ENCODE assay signal across 22 cellular contexts in the genomic region with DNA sequence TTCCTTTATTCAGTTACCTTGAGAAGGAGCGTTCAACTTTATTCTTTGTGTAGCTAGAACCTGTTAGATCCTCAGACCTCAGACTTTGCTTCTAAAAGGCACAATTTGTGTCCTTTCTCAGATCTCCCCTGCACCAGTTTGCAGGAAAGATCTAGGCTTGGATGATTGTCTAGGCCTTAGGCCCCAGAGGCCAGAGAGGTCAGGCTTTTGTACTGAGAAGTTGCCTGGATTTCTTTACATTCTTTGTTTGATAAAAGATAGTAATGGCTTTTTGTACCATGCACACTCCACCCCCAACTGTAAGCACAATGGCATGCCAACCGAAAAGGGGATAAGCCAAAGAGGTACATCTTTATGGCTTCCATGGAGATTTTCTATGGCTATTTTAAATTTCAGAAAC.
"Had no signal": no experiment of that assay in that cellular context is flagged by ENCODE, and none has a peak within 500 bp of the region (broad histone marks: within the 10 kb centered on the region; RNA-seq: fewer than 3 reads in every experiment).

No MANE protein-coding gene starts in this region.

- H3K4me1 Mint-ChIP-seq: stimulated activated effector memory CD8-positive, alpha-beta T cell treated with anti-CD3 and anti-CD28 coated beads, Interleukin-12 subunit alpha, Interleukin-12 subunit beta, amount 100 ng/mL, for 72 hours had no signal

- H3K27ac Mint-ChIP-seq: stimulated activated effector memory CD8-positive, alpha-beta T cell treated with anti-CD3 and anti-CD28 coated beads, Interleukin-12 subunit alpha, Interleukin-12 subunit beta, amount 100 ng/mL, for 72 hours had no signal

- ATAC-seq: esophagus mucosa; heart left ventricle; left colon; left ventricle myocardium superior; psoas muscle; right lobe of liver; stimulated activated effector memory CD8-positive, alpha-beta T cell treated with anti-CD3 and anti-CD28 coated beads, Interleukin-12 subunit alpha, Interleukin-12 subunit beta, amount 100 ng/mL, for 72 hours; stimulated activated naive CD8-positive, alpha-beta T cell treated with anti-CD3 and anti-CD28 coated beads, Interleukin-15, Interleukin-2, amounts not matched to agents 100 U/mL and 50 U/mL, for 24 hours had no signal

- H3K4me3 Mint-ChIP-seq: stimulated activated effector memory CD8-positive, alpha-beta T cell treated with anti-CD3 and anti-CD28 coated beads, Interleukin-12 subunit alpha, Interleukin-12 subunit beta, amount 100 ng/mL, for 72 hours had no signal

- H3K36me3 Mint-ChIP-seq: stimulated activated effector memory CD8-positive, alpha-beta T cell treated with anti-CD3 and anti-CD28 coated beads, Interleukin-12 subunit alpha, Interleukin-12 subunit beta, amount 100 ng/mL, for 72 hours had no signal

- H3K9me3 ChIP-seq: colonic mucosa, heart left ventricle, psoas muscle, right lobe of liver, suprapubic skin, thyroid gland, upper lobe of left lung, uterus had no signal

- H3K27me3 ChIP-seq: colonic mucosa, heart left ventricle, right lobe of liver, suprapubic skin, thyroid gland, upper lobe of left lung, uterus had no signal

- H3K4me3 ChIP-seq: colonic mucosa, heart left ventricle, lung, psoas muscle, right lobe of liver, suprapubic skin, thyroid gland, upper lobe of left lung, uterus had no signal

- DNase-seq: colonic mucosa; dermis blood vessel endothelial cell; effector CD8-positive, alpha-beta T cell; heart left ventricle; hippocampal formation; left colon; left ventricle myocardium superior; mesenchymal stem cell; midbrain; psoas muscle; retina; right lobe of liver; stimulated activated CD4-positive, alpha-beta T cell treated with anti-CD3 and anti-CD28 coated beads, Interleukin-4, amount 100 ng/mL, for 1 hour; stimulated activated CD8-positive, alpha-beta memory T cell treated with anti-CD3 and anti-CD28 coated beads, Interleukin-4, amount 100 ng/mL, for 48 hours; stimulated activated naive CD8-positive, alpha-beta T cell treated with anti-CD3 and anti-CD28 coated beads, Interleukin-15, Interleukin-2, amounts not matched to agents 100 U/mL and 50 U/mL, for 24 hours; thyroid gland; upper lobe of left lung; uterus had no signal

- H3K9me3 Mint-ChIP-seq: stimulated activated effector memory CD8-positive, alpha-beta T cell treated with anti-CD3 and anti-CD28 coated beads, Interleukin-12 subunit alpha, Interleukin-12 subunit beta, amount 100 ng/mL, for 72 hours had no signal

- H3K27ac ChIP-seq: colonic mucosa, heart left ventricle, psoas muscle, right lobe of liver, suprapubic skin, thyroid gland, upper lobe of left lung, uterus had no signal

- H3K4me1 ChIP-seq: colonic mucosa, psoas muscle, suprapubic skin, thyroid gland, upper lobe of left lung, uterus had no signal

- H3K36me3 ChIP-seq: colonic mucosa, heart left ventricle, right lobe of liver, suprapubic skin, thyroid gland, upper lobe of left lung, uterus had no signal
